ENCODE assay signal across 8 cellular contexts in genomic region chr3:136862953-136863352, GRCh38. TPM values are rescaled to one million over a fixed set of nuclear protein-coding genes. Genes with fewer than 3 reads are reported as not detected.
DNase-seq lines count a peak whose midpoint lies in the region; ATAC-seq and TF ChIP-seq lines count a peak whose summit lies in the region.

No MANE protein-coding gene starts in this region.

- no peak for ATAC-seq in activated CD4-positive, alpha-beta T cell treated with anti-CD3 and anti-CD28 coated beads for 36 hours
- ATAC-seq in activated CD8-positive, alpha-beta T cell treated with anti-CD3 and anti-CD28 coated beads for 36 hours: no peak
- no peak for ATAC-seq in GM21515 (IDR thresholded peaks at IDR 0.05; ENCODE audit: unreplicated experiment)

- CTCF ChIA-PET in activated CD4-positive, alpha-beta T cell treated with anti-CD3 and anti-CD28 coated beads for 36 hours (lab: Charles Lee): interaction anchor here (1.0 kb wide), 3 partner anchors 11 to 15 kb away, joined by 4 to 8 read pairs (median 4); no protein-coding TSS in a partner anchor
- CTCF ChIA-PET in activated CD8-positive, alpha-beta T cell treated with anti-CD3 and anti-CD28 coated beads for 36 hours (lab: Charles Lee): interaction anchor here (0.6 to 3.6 kb wide), 5 partner anchors 22 to 151 kb away, joined by 4 to 34 read pairs (median 5); partner anchors contain the start of gene STAG1

- no peaks in the 10 kb centered on the region for H3K9me3 ChIP-seq in suprapubic skin

- peaks cover 29% of the 10 kb centered on the region for H3K4me1 ChIP-seq in suprapubic skin

- no peaks in the 10 kb centered on the region for H3K9me3 Mint-ChIP-seq in activated CD4-positive, alpha-beta T cell treated with anti-CD3 and anti-CD28 coated beads for 36 hours (ENCODE audit: low read depth)
- no peaks in the 10 kb centered on the region for H3K9me3 Mint-ChIP-seq in activated CD8-positive, alpha-beta T cell treated with anti-CD3 and anti-CD28 coated beads for 36 hours
- H3K9me3 Mint-ChIP-seq in immature natural killer cell: peaks cover 0 to 2% (median 0%) of the 10 kb centered on the region in 6 donors

- H3K4me3 Mint-ChIP-seq in activated CD4-positive, alpha-beta T cell treated with anti-CD3 and anti-CD28 coated beads for 36 hours: peak overlapping the region; percentile 96
- peak overlapping the region; percentile 97 for H3K4me3 Mint-ChIP-seq in activated CD8-positive, alpha-beta T cell treated with anti-CD3 and anti-CD28 coated beads for 36 hours
- peak overlapping the region; percentile 92 to 99 (median 95) for H3K4me3 Mint-ChIP-seq in immature natural killer cell

- no peak for TF ChIP-seq EP300 in suprapubic skin (IDR thresholded peaks at IDR 0.05)

- under 1% methylated on average over 12 of the region's 12 CpGs for WGBS in suprapubic skin

- TF ChIP-seq CTCF in activated CD8-positive, alpha-beta T cell treated with anti-CD3 and anti-CD28 coated beads for 36 hours (IDR thresholded peaks at IDR 0.05): no peak
- no peak for TF ChIP-seq CTCF in suprapubic skin (IDR thresholded peaks at IDR 0.05)

- H3K27me3 ChIP-seq in suprapubic skin: no peaks in the 10 kb centered on the region

- H3K36me3 ChIP-seq in suprapubic skin: peaks cover under 1% of the 10 kb centered on the region

- H3K27ac ChIP-seq in suprapubic skin: peak overlapping the region; percentile 94

- peak overlapping the region; percentile 98 for H3K27ac Mint-ChIP-seq in activated CD4-positive, alpha-beta T cell treated with anti-CD3 and anti-CD28 coated beads for 36 hours
- peak overlapping the region; percentile 92 for H3K27ac Mint-ChIP-seq in activated CD8-positive, alpha-beta T cell treated with anti-CD3 and anti-CD28 coated beads for 36 hours
- H3K27ac Mint-ChIP-seq in immature natural killer cell: peak overlapping the region; percentile 92 to 99 (median 98)

- no peak for TF ChIP-seq POLR2A in suprapubic skin (IDR thresholded peaks at IDR 0.05)

- H3K27me3 Mint-ChIP-seq in activated CD4-positive, alpha-beta T cell treated with anti-CD3 and anti-CD28 coated beads for 36 hours: no peaks in the 10 kb centered on the region
- no peaks in the 10 kb centered on the region for H3K27me3 Mint-ChIP-seq in activated CD8-positive, alpha-beta T cell treated with anti-CD3 and anti-CD28 coated beads for 36 hours
- H3K27me3 Mint-ChIP-seq in immature natural killer cell (ENCODE audit: low read depth in 3 of 3): peaks cover 9 to 22% (median 16%) of the 10 kb centered on the region in 3 donors

- peak overlapping the region; percentile 81 for H3K4me3 ChIP-seq in suprapubic skin

- H3K4me1 Mint-ChIP-seq in activated CD4-positive, alpha-beta T cell treated with anti-CD3 and anti-CD28 coated beads for 36 hours: peaks cover 44% of the 10 kb centered on the region
- peaks cover 46% of the 10 kb centered on the region for H3K4me1 Mint-ChIP-seq in activated CD8-positive, alpha-beta T cell treated with anti-CD3 and anti-CD28 coated beads for 36 hours (ENCODE audit: low read depth)
- peaks cover 55 to 74% of the 10 kb centered on the region in 2 donors for H3K4me1 Mint-ChIP-seq in immature natural killer cell

- intact Hi-C loops in activated CD4-positive, alpha-beta T cell treated with anti-CD3 and anti-CD28 coated beads for 36 hours (cut with DNase I, micrococcal nuclease): loop anchor here (1.0 to 10.0 kb wide), 12 partner anchors 39 to 1969 kb away; partner anchors contain the start of genes SLC35G2 (in 2 of the 2), STAG1 (in 2 of the 2), ARMC8 (in 1 of the 2) and MSL2 (in 1 of the 2)
- intact Hi-C loops in activated CD8-positive, alpha-beta T cell treated with anti-CD3 and anti-CD28 coated beads for 36 hours (cut with micrococcal nuclease): loop anchor here (2.0 to 10.0 kb wide), 3 partner anchors 48 to 110 kb away; partner anchors contain the start of genes SLC35G2 and STAG1

- no peak for DNase-seq in activated CD4-positive, alpha-beta T cell treated with anti-CD3 and anti-CD28 coated beads for 36 hours
- no peak for DNase-seq in activated CD4-positive, alpha-beta T cell treated with anti-CD3 and anti-CD28 coated beads, Interleukin-2, amount 50 U/mL, for 4 hours
- DNase-seq in activated CD8-positive, alpha-beta T cell treated with anti-CD3 and anti-CD28 coated beads for 36 hours: no peak
- DNase-seq in immature natural killer cell: no peak
- no peak for DNase-seq in suprapubic skin (ENCODE audit: low spot score in 2 of 2)
- no peak for DNase-seq in GF-D8 (lab: John Stamatoyannopoulos, UW)
- DNase-seq in NCI-H187 treated with DMSO at 0.1 percent for 48 hours (lab: John Stamatoyannopoulos, UW): no peak

- POLR2A ChIA-PET in activated CD4-positive, alpha-beta T cell treated with anti-CD3 and anti-CD28 coated beads for 36 hours (lab: Charles Lee): interaction anchor here (0.7 to 4.5 kb wide), 3 partner anchors 23 to 131 kb away, joined by 5 to 46 read pairs (median 9); partner anchors contain the start of gene STAG1
- POLR2A ChIA-PET in activated CD8-positive, alpha-beta T cell treated with anti-CD3 and anti-CD28 coated beads for 36 hours (lab: Charles Lee): interaction anchor here (0.8 to 3.5 kb wide), 4 partner anchors 76 to 151 kb away, joined by 3 to 37 read pairs (median 4); partner anchors contain the start of gene STAG1

- H3K36me3 Mint-ChIP-seq in activated CD4-positive, alpha-beta T cell treated with anti-CD3 and anti-CD28 coated beads for 36 hours (ENCODE audit: low read depth): peaks cover 34% of the 10 kb centered on the region
- H3K36me3 Mint-ChIP-seq in activated CD8-positive, alpha-beta T cell treated with anti-CD3 and anti-CD28 coated beads for 36 hours (ENCODE audit: low read depth): peaks cover 38% of the 10 kb centered on the region
- H3K36me3 Mint-ChIP-seq in immature natural killer cell: peaks cover 4 to 14% (median 4%) of the 10 kb centered on the region in 3 donors

RNA-seq across cellular contexts. Expression of gene NCK1, which starts 0.9 kb away (rescaled TPM):
- 10 to 100 TPM; 30.4 to 31.9 TPM for total RNA-seq in activated CD4-positive, alpha-beta T cell treated with anti-CD3 and anti-CD28 coated beads for 36 hours
- 10 to 100 TPM; 31.9 to 34.7 TPM for total RNA-seq in activated CD8-positive, alpha-beta T cell treated with anti-CD3 and anti-CD28 coated beads for 36 hours
- 10 to 100 TPM; 46.2 to 68.9 (median 46.3) TPM for polyA plus RNA-seq in immature natural killer cell
- total RNA-seq in suprapubic skin: 10 to 100 TPM; 38.5 to 46.3 (median 43.7) TPM

RNA-seq across cellular contexts. Expression of gene SLC35G2, which starts 44.0 kb away (rescaled TPM):
- total RNA-seq in activated CD4-positive, alpha-beta T cell treated with anti-CD3 and anti-CD28 coated beads for 36 hours: 1 to 10 TPM; 1.7 to 2.0 TPM
- total RNA-seq in activated CD8-positive, alpha-beta T cell treated with anti-CD3 and anti-CD28 coated beads for 36 hours: 1 to 10 TPM; 3.0 TPM
- under 1 TPM in 1 of 3 donors, not detected in 2; 0.09 TPM for polyA plus RNA-seq in immature natural killer cell
- total RNA-seq in suprapubic skin: 1 to 10 TPM in 3 of 4 donors, under 1 TPM in 1; 0.98 to 3.7 (median 1.1) TPM
